In the genomic region with DNA sequence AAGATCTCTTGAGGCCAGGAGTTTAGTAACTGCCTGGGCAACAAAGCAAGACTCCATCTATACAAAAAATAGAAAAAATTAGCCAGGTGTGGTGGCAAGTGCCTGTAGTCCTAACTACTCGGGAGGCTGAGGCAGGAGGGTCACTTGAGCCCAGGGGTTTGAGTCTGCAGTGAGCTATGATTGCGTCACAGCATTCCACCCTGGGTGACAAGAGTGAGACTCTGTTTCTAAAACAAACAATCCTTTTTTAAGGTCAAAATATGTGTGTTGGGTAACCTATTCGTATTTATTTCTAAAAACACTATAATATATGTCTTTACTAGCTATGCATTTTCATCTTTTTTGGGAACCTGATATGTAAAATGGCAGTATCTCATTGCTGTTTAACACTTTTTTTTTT, we compare ENCODE assay signal across 25 cellular contexts.
"Had no signal": no experiment of that assay in that cellular context is flagged by ENCODE, and none has a peak within 500 bp of the region (broad histone marks: within the 10 kb centered on the region; RNA-seq: fewer than 3 reads in every experiment).

No MANE protein-coding gene starts in this region.

- FAIRE-seq: endometrium, islet of Langerhans, keratinocyte had no signal

- H3K27ac ChIP-seq: colonic mucosa, epithelial cell of prostate, esophagus squamous epithelium, gastrocnemius medialis, heart right ventricle, left lung, lower lobe of right lung had no signal

- H3K9me3 ChIP-seq: colonic mucosa, esophagus squamous epithelium, gastrocnemius medialis, lower lobe of right lung had no signal

- H3K4me3 ChIP-seq: colonic mucosa, esophagus squamous epithelium, gastrocnemius medialis, heart right ventricle, left lung, lower lobe of right lung, mucosa of descending colon had no signal

- H3K4me1 ChIP-seq: colonic mucosa, left lung had no signal

- DNase-seq: colonic mucosa; cortex of kidney; effector CD8-positive, alpha-beta T cell; effector memory CD8-positive, alpha-beta T cell; endodermal cell; erythroblast; esophagus squamous epithelium; foreskin fibroblast; foreskin melanocyte; gastrocnemius medialis; glutamatergic neuron; heart right ventricle; hippocampal formation; left cardiac atrium; left lung; left ventricle myocardium superior; lower lobe of right lung; mesenchymal stem cell; mucosa of descending colon; naive B cell had no signal

- ATAC-seq: effector memory CD8-positive, alpha-beta T cell; esophagus mucosa; gastrocnemius medialis; heart right ventricle; left cardiac atrium; left lung; left ventricle myocardium superior; lower lobe of right lung; mucosa of descending colon had no signal

- H3K27me3 ChIP-seq: colonic mucosa, esophagus squamous epithelium, gastrocnemius medialis, heart right ventricle, left lung had no signal
